In the genomic region with DNA sequence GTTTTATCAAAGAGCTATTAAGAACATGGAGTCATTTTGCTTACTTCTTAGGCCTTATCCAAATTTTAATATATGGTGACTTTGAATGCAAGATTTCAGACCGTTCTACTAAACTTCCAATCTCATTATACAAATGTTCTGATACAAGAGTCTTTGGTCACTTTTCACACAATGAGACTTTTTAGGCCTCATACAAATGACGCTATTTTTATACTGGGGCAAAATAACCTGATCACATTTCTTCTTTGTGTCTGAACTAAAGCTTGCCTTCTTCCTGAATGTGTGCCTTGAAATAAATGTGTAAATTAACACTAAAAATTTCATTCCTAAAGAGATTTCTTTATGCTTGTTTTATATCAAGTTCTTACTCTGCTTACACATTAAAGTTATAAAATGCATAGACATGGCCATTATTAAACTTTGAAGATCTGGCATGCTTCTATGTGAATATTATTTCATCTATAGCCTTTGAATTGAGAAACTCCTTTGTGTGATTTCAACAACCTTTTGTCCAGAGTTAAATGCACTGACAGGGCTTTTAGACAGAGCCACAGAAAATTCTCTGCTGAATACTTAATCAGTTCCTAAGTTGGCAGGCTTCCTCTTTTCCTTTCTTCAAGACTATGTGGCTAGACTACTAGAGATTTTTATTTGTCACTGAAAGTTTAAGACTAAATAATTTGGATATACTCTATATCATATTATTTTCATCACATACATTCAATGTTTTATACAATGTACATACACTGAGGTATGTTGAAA, we compare ENCODE assay signal across 16 cellular contexts.
DNase-seq lines count a peak whose midpoint lies in the region; ATAC-seq, FAIRE-seq and TF ChIP-seq lines count a peak whose summit lies in the region.
"Had no signal": no experiment of that assay in that cellular context is flagged by ENCODE, and none has a peak within 500 bp of the region (broad histone marks: within the 10 kb centered on the region; RNA-seq: fewer than 3 reads in every experiment).

No MANE protein-coding gene starts in this region.

- peak overlapping the region; percentile 67 for H3K27ac ChIP-seq in A673 (ENCODE audit: low read depth, low read length, poor library complexity, severe bottlenecking)
- peak overlapping the region; percentile 19 for H3K27ac ChIP-seq in ectodermal cell (ENCODE audit: insufficient read depth, low read depth, low read length, poor library complexity, severe bottlenecking)
- H3K27ac ChIP-seq: ascending aorta, SJCRH30 had no signal

- H3K27me3 ChIP-seq in A673 (replicated peaks; ENCODE audit: insufficient read depth, low read depth, low read length, poor library complexity) (no peaks in the 10 kb centered on the region), ectodermal cell (ENCODE audit: control insufficient read depth, insufficient read depth, low read length, poor library complexity, severe bottlenecking) (no peaks in the 10 kb centered on the region)
- H3K27me3 ChIP-seq: ascending aorta, SJCRH30 had no signal

- BruUV-seq in A673 (replicated peaks; lab: Mats Ljungman, UMichigan): no TSS peak

- H3K9me3 ChIP-seq in A673 (ENCODE audit: low read depth, low read length, poor library complexity, severe bottlenecking) (no peaks in the 10 kb centered on the region), ectodermal cell (ENCODE audit: control insufficient read depth, low read length) (no peaks in the 10 kb centered on the region), mucosa of descending colon (no peaks in the 10 kb centered on the region)
- H3K9me3 ChIP-seq: ascending aorta, SJCRH30 had no signal

- FAIRE-seq in D721Med (lab: Jason Lieb, UNC): no peak
- FAIRE-seq: endothelial cell of umbilical vein had no signal

- POLR2A ChIA-PET in A673 (lab: Charles Lee; ENCODE audit: low non-redundant PET): no interaction called here

- ATAC-seq in mucosa of descending colon: no peak
- ATAC-seq in stimulated activated naive CD8-positive, alpha-beta T cell treated with anti-CD3 and anti-CD28 coated beads, Interleukin-15, Interleukin-2, amounts not matched to agents 100 U/mL and 50 U/mL, for 24 hours: no peak
- ATAC-seq: activated T-cell treated with anti-CD3 and anti-CD28 coated beads, Interleukin-2, amount 50 U/mL, for 4 hours had no signal

- TF ChIP-seq CTCF in A673 (conservative IDR thresholded peaks at IDR 0.05; ENCODE audit: low read depth, low read length) (no peak), mucosa of descending colon (IDR thresholded peaks at IDR 0.05) (no peak), D721Med (IDR thresholded peaks at IDR 0.05; ENCODE audit: insufficient read depth, missing control alignments) (no peak)

- CTCF ChIA-PET in A673 (lab: Charles Lee): interaction anchor here (0.9 kb wide), 1 partner anchor 12 kb away, joined by 3 read pairs; no protein-coding TSS in a partner anchor

- H3K4me1 ChIP-seq in A673 (ENCODE audit: insufficient read depth, low read length, poor library complexity, severe bottlenecking): peaks cover 39% of the 10 kb centered on the region
- peaks cover 22% of the 10 kb centered on the region for H3K4me1 ChIP-seq in ectodermal cell (ENCODE audit: control insufficient read depth, insufficient read depth, low read length)
- no peaks in the 10 kb centered on the region for H3K4me1 ChIP-seq in mucosa of descending colon (ENCODE audit: low read depth)
- H3K4me1 ChIP-seq: ascending aorta, SJCRH30 had no signal

- H3K36me3 ChIP-seq in A673 (ENCODE audit: insufficient read depth, low read length, poor library complexity, severe bottlenecking) (no peaks in the 10 kb centered on the region), ectodermal cell (ENCODE audit: control insufficient read depth, insufficient read depth, low read length) (no peaks in the 10 kb centered on the region), mucosa of descending colon (ENCODE audit: low read depth) (no peaks in the 10 kb centered on the region)
- H3K36me3 ChIP-seq: ascending aorta, SJCRH30 had no signal

- DNase-seq in A673 (ENCODE audit: low spot score): peak; percentile 87
- peak; percentile 54 for DNase-seq in OCI-M1 (lab: John Stamatoyannopoulos, UW)
- DNase-seq in medulla oblongata (ENCODE audit: extremely low spot score): peak; percentile 87
- no peak for DNase-seq in mucosa of descending colon
- no peak for DNase-seq in D721Med (ENCODE audit: insufficient read length, low spot score)
- DNase-seq in stimulated activated naive CD8-positive, alpha-beta T cell treated with anti-CD3 and anti-CD28 coated beads, Interleukin-15, Interleukin-2, amounts not matched to agents 100 U/mL and 50 U/mL, for 24 hours: no peak
- no peak for DNase-seq in NCI-H748 treated with DMSO at 0.1 percent for 48 hours (lab: John Stamatoyannopoulos, UW)
- DNase-seq: activated CD4-positive, alpha-beta T cell treated with anti-CD3 and anti-CD28 coated beads for 1 hour; activated T-cell treated with anti-CD3 and anti-CD28 coated beads, Interleukin-2, amount 50 U/mL, for 4 hours; DMS 273 treated with DMSO at 0.1 percent for 48 hours; naive B cell; NCI-H69; SJCRH30 had no signal

- 94 to 98% methylated on average over 2 of the region's 2 CpGs for WGBS in ectodermal cell, 2 experiments

- no peak overlapping the region for H3K4me3 ChIP-seq in A673 (ENCODE audit: low read depth, low read length, poor library complexity, severe bottlenecking)
- H3K4me3 ChIP-seq in ectodermal cell (ENCODE audit: insufficient read depth, low read depth, low read length): no peak overlapping the region
- H3K4me3 ChIP-seq in mucosa of descending colon: no peak overlapping the region
- H3K4me3 ChIP-seq: ascending aorta, SJCRH30 had no signal

- intact Hi-C loops in A673 (cut with micrococcal nuclease; ENCODE audit: unreplicated experiment) (loop anchor here (1.0 kb wide), 1 partner anchor 31 kb away; no protein-coding TSS in a partner anchor), mucosa of descending colon (cut with DNase I, micrococcal nuclease) (no loop called here)

Comparison
In these comparisons a context has a peak if more than half of its experiments do, and no peak if none do; other contexts are left out.
1. DNase-seq: peak in A673 (single experiment), OCI-M1 (single experiment) and medulla oblongata (single experiment); none in mucosa of descending colon (0 of 3), D721Med (single experiment), stimulated activated naive CD8-positive, alpha-beta T cell treated with anti-CD3 and anti-CD28 coated beads, Interleukin-15, Interleukin-2, amounts not matched to agents 100 U/mL and 50 U/mL, for 24 hours (single experiment) and NCI-H748 treated with DMSO at 0.1 percent for 48 hours (single experiment).